ENCODE assay signal across 1 cellular context in genomic region chr1:23837905-23838304, GRCh38.
TF ChIP-seq lines count a peak whose summit lies in the region.

No MANE protein-coding gene starts in this region.

TF ChIP-seq in SK-N-SH, 30 proteins besides CTCF, POLR2A, EP300 and RAD21 (continued from another document):
- TF ChIP-seq REST (IDR thresholded peaks at IDR 0.05; ENCODE audit: low read depth, low read length): no peak
- TF ChIP-seq, protein P1, sequence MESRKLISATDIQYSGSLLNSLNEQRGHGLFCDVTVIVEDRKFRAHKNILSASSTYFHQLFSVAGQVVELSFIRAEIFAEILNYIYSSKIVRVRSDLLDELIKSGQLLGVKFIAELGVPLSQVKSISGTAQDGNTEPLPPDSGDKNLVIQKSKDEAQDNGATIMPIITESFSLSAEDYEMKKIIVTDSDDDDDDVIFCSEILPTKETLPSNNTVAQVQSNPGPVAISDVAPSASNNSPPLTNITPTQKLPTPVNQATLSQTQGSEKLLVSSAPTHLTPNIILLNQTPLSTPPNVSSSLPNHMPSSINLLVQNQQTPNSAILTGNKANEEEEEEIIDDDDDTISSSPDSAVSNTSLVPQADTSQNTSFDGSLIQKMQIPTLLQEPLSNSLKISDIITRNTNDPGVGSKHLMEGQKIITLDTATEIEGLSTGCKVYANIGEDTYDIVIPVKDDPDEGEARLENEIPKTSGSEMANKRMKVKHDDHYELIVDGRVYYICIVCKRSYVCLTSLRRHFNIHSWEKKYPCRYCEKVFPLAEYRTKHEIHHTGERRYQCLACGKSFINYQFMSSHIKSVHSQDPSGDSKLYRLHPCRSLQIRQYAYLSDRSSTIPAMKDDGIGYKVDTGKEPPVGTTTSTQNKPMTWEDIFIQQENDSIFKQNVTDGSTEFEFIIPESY (IDR thresholded peaks at IDR 0.05; ENCODE audit: borderline replicate concordance, low read depth): no peak
- TF ChIP-seq YY1 (IDR thresholded peaks at IDR 0.05; ENCODE audit: low read depth): no peak
- TF ChIP-seq IRF3 (IDR thresholded peaks at IDR 0.05; ENCODE audit: low read depth, low read length): no peak
- TF ChIP-seq NRF1 (IDR thresholded peaks at IDR 0.05; ENCODE audit: low read depth, low read length): no peak
- TF ChIP-seq RXRA (IDR thresholded peaks at IDR 0.05; ENCODE audit: borderline replicate concordance, low read depth): no peak
- TF ChIP-seq, protein P2, sequence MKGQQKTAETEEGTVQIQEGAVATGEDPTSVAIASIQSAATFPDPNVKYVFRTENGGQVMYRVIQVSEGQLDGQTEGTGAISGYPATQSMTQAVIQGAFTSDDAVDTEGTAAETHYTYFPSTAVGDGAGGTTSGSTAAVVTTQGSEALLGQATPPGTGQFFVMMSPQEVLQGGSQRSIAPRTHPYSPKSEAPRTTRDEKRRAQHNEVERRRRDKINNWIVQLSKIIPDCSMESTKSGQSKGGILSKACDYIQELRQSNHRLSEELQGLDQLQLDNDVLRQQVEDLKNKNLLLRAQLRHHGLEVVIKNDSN (IDR thresholded peaks at IDR 0.05; ENCODE audit: borderline replicate concordance, low read depth): no peak
